In genomic region chr16:67173323-67173722, GRCh38 we compare ENCODE assay signal across 2 cellular contexts.
TF ChIP-seq lines count a peak whose summit lies in the region.

No MANE protein-coding gene starts in this region.

TF ChIP-seq in A549, 52 proteins besides CTCF, POLR2A, EP300 and RAD21:
- TF ChIP-seq CEBPB (IDR thresholded peaks at IDR 0.05) (no peak), ELK1 (IDR thresholded peaks at IDR 0.05; ENCODE audit: low read depth, low read length) (no peak)

TF ChIP-seq in IMR-90, 13 proteins besides CTCF, POLR2A, EP300 and RAD21:
- TF ChIP-seq ELK1 (IDR thresholded peaks at IDR 0.05; ENCODE audit: borderline replicate concordance, low read depth, low read length), result no peak
- no peak for TF ChIP-seq RFX5 (IDR thresholded peaks at IDR 0.05; ENCODE audit: low read depth, low read length)
- no peak for TF ChIP-seq USF2 (IDR thresholded peaks at IDR 0.05; ENCODE audit: low read depth, low read length)
- no peak for TF ChIP-seq FOS (IDR thresholded peaks at IDR 0.05; ENCODE audit: low read depth, low read length)
- no peak for TF ChIP-seq BHLHE40 (IDR thresholded peaks at IDR 0.05; ENCODE audit: low read depth, low read length)
- no peak for TF ChIP-seq SMC3 (IDR thresholded peaks at IDR 0.05; ENCODE audit: low read depth, low read length)
- TF ChIP-seq NFE2L2 (IDR thresholded peaks at IDR 0.05; ENCODE audit: low read depth, low read length), result no peak
- no peak for TF ChIP-seq CHD1 (IDR thresholded peaks at IDR 0.05; ENCODE audit: low read depth, low read length)
- TF ChIP-seq MAZ (IDR thresholded peaks at IDR 0.05; ENCODE audit: borderline replicate concordance, low read depth, low read length), result no peak
- no peak for TF ChIP-seq RCOR1 (IDR thresholded peaks at IDR 0.05; ENCODE audit: insufficient replicate concordance, low read length)
- TF ChIP-seq CEBPB (IDR thresholded peaks at IDR 0.05; ENCODE audit: low read depth, low read length), result no peak
- no peak for TF ChIP-seq MAFK (IDR thresholded peaks at IDR 0.05; ENCODE audit: low read depth, low read length)
- no peak for TF ChIP-seq MXI1 (IDR thresholded peaks at IDR 0.05; ENCODE audit: borderline replicate concordance, low read depth, low read length)
